Comparison of ENCODE assay signal across 10 cellular contexts in the genomic region with DNA sequence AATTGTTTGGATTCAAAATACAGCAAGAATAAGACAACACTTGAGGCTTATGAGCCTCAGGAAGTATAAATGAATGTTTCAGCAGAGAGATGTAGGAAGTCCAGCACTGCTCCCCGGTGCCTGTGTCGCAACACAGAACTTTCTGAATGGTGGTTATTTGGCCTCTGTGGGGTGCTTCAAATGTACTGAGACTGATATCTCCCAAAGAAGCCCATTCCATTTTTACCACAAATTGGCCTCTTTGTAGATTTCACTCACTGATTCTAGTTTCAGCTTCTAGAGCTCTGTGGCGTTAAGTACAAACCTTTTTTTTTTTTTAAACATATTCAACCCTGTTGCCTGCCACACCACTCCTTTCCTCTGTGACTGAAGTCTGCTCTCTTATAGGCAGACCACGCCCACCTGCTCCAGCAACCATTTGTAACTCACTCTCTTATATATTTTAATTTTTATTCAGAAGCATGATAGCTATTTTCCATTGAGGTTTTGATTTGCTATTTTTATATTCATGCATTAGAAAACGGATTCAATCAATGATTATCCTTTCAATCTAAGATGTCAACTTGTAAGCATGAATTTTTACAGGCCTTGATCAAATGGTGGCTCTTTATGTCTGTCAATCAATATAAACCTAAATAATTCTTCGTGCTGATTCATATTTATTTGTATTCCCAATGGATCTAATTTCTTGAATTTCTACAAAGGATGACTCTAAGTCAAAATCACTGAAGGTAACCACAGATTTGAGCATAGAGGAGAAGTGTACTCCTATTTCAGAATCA.
DNase-seq lines count a peak whose midpoint lies in the region; ATAC-seq, FAIRE-seq and TF ChIP-seq lines count a peak whose summit lies in the region.
"Had no signal": no experiment of that assay in that cellular context is flagged by ENCODE, and none has a peak within 500 bp of the region (broad histone marks: within the 10 kb centered on the region; RNA-seq: fewer than 3 reads in every experiment).

No MANE protein-coding gene starts in this region.

- SMC1A ChIA-PET in GM12878 (lab: Charles Lee; ENCODE audit: uncharacterized antibody, unreplicated experiment): interaction anchor here (0.8 to 9.0 kb wide), 9 partner anchors 9 to 82 kb away, joined by 3 to 98 read pairs (median 5); no protein-coding TSS in a partner anchor

- H4K8ac ChIP-seq in mesendoderm (ENCODE audit: low read depth, low read length): no peak overlapping the region

- TF ChIP-seq EP300 in GM12878 (IDR thresholded peaks at IDR 0.05; ENCODE audit: borderline replicate concordance in 1 of 2, control insufficient read depth in 1 of 2, low read depth in 2 of 2, low read length in 2 of 2): no peak

- no peak for TF ChIP-seq POLR2A in GM12878 (IDR thresholded peaks at IDR 0.05; ENCODE audit: low read depth, low read length)

- no peak for TF ChIP-seq CTCF in GM12878 (IDR thresholded peaks at IDR 0.05 in 2 of 3, conservative IDR thresholded peaks at IDR 0.05 in 1 of 3; ENCODE audit: control insufficient read depth in 2 of 3, extremely low read depth in 1 of 3, insufficient read depth in 1 of 3, low read depth in 3 of 3, low read length in 3 of 3)

- in situ Hi-C loops in GM12878 (cut with MboI): loop anchor here (10.0 kb wide), 3 partner anchors 168 to 1338 kb away; no protein-coding TSS in a partner anchor

- H3K9me3 ChIP-seq in GM12878 (replicated peaks; ENCODE audit: control insufficient read depth, insufficient read depth, low read length): no peaks in the 10 kb centered on the region
- H3K9me3 ChIP-seq: thoracic aorta had no signal

- H3K18ac ChIP-seq in mesendoderm (ENCODE audit: low read length): no peak overlapping the region

- intact Hi-C loops in GM12878 (cut with micrococcal nuclease; ENCODE audit: unreplicated experiment): loop anchor here (1.0 to 10.0 kb wide), 3 partner anchors 268 to 1340 kb away; no protein-coding TSS in a partner anchor

- H3K36me3 ChIP-seq in GM12878 (ENCODE audit: control insufficient read depth in 2 of 2, insufficient read depth in 2 of 2, low read length in 1 of 2): peaks cover 11 to 18% of the 10 kb centered on the region in 2 experiments
- H3K36me3 ChIP-seq in mesendoderm (ENCODE audit: control insufficient read depth, insufficient read depth, low read length): peaks cover 2% of the 10 kb centered on the region

- POLR2A ChIA-PET in GM12878 (lab: Charles Lee): interaction anchor here (1.4 kb wide), 1 partner anchor 9 kb away, joined by 5 read pairs; no protein-coding TSS in a partner anchor

- H4K20me1 ChIP-seq in GM12878 (ENCODE audit: control insufficient read depth, insufficient read depth): no peaks in the 10 kb centered on the region

- no peak overlapping the region for H3K4ac ChIP-seq in mesendoderm (ENCODE audit: low read depth, low read length)

- RAD21 ChIA-PET in GM12878 (lab: Charles Lee; ENCODE audit: unreplicated experiment): interaction anchor here (0.8 to 5.3 kb wide), 5 partner anchors 15 to 87 kb away, joined by 4 to 60 read pairs (median 21); no protein-coding TSS in a partner anchor

- no peak for FAIRE-seq in GM12878 (lab: Jason Lieb, UNC)

- H3K56ac ChIP-seq in mesendoderm (ENCODE audit: low read length): no peak overlapping the region

- H2BK15ac ChIP-seq in mesendoderm (replicated peaks; ENCODE audit: low read depth): no peak overlapping the region

- no peak overlapping the region for H2BK120ac ChIP-seq in mesendoderm (ENCODE audit: low read depth, low read length)

- no peak overlapping the region for H2AFZ ChIP-seq in GM12878 (ENCODE audit: control insufficient read depth, low read depth, low read length)

- peak overlapping the region; percentile 44; the same call in 1 of the 2 replicates for H3K9ac ChIP-seq in GM12878 (ENCODE audit: control insufficient read depth, insufficient read depth, low read length)
- no peak overlapping the region for H3K9ac ChIP-seq in mesendoderm (ENCODE audit: low read length)

- H2BK5ac ChIP-seq in mesendoderm (ENCODE audit: low read length): no peak overlapping the region

- TF ChIP-seq RAD21 in GM12878 (IDR thresholded peaks at IDR 0.05; ENCODE audit: insufficient read depth, low read depth, low read length): 0 out of 2 replicates have a peak, but pooled peaks have one; percentile 0

- H4K5ac ChIP-seq in mesendoderm (ENCODE audit: low read length): no peak overlapping the region

- H3K79me2 ChIP-seq in GM12878 (ENCODE audit: control insufficient read depth, insufficient read depth, low read length): no peaks in the 10 kb centered on the region; the same call in none of the 2 replicates
- no peaks in the 10 kb centered on the region for H3K79me2 ChIP-seq in mesendoderm (ENCODE audit: control insufficient read depth, insufficient read depth, low read length)

- no peaks in the 10 kb centered on the region for H3K79me1 ChIP-seq in mesendoderm (ENCODE audit: low read length)

- no TSS peak for BruUV-seq in GM12878 (replicated peaks; lab: Mats Ljungman, UMichigan)

- no peak overlapping the region for H2AK5ac ChIP-seq in mesendoderm (ENCODE audit: low read length)

- H3K4me1 ChIP-seq in GM12878 (ENCODE audit: control insufficient read depth, insufficient read depth, low read length) (peaks cover 36% of the 10 kb centered on the region), mesendoderm (ENCODE audit: control insufficient read depth, low read depth, low read length) (no peaks in the 10 kb centered on the region)

- ATAC-seq in GM19452 (IDR thresholded peaks at IDR 0.05; ENCODE audit: unreplicated experiment) (peak; percentile 43), HG03354 (IDR thresholded peaks at IDR 0.05; ENCODE audit: poor library complexity, severe bottlenecking, unreplicated experiment) (peak; percentile 55), GM12878 (peak; percentile 72)

- peak overlapping the region; percentile 48; the same call in 1 of the 2 replicates for H3K27ac ChIP-seq in GM12878 (ENCODE audit: control insufficient read depth, insufficient read depth)
- no peak overlapping the region for H3K27ac ChIP-seq in mesendoderm (ENCODE audit: low read depth, low read length)
- H3K27ac ChIP-seq: C4-2B had no signal

- H3K23ac ChIP-seq in mesendoderm (ENCODE audit: low read length): no peak overlapping the region

- peak; percentile 46 for DNase-seq in AG20443 (ENCODE audit: low spot score)
- DNase-seq in GM12878 (ENCODE audit: low read depth, low spot score): no peak
- DNase-seq in NCI-H1930 (lab: John Stamatoyannopoulos, UW): no peak
- DNase-seq in hepatic stellate cell (ENCODE audit: low spot score): no peak
- DNase-seq in mesendoderm: no peak
- DNase-seq in NCI-H2029 (lab: John Stamatoyannopoulos, UW): no peak

- CTCF ChIA-PET in GM12878 (lab: Yijun Ruan, JAX): interaction anchor here (0.8 to 10.8 kb wide), 9 partner anchors 8 to 179 kb away, joined by 3 to 153 read pairs (median 3); no protein-coding TSS in a partner anchor

- no peak overlapping the region for H3K4me3 ChIP-seq in GM12878
- H3K4me3 ChIP-seq in mesendoderm (ENCODE audit: low read length): no peak overlapping the region
- H3K4me3 ChIP-seq: thoracic aorta had no signal

- WGBS in GM12878 (ENCODE audit: insufficient coverage, insufficient replicate concordance, low lambda C conversion rate, missing lambda C conversion rate): 9% methylated on average over 6 of the region's 6 CpGs
- no CpG with 5 or more reads among the region's 6 CpGs for WGBS in mesendoderm (ENCODE audit: extremely low coverage, insufficient coverage, low lambda C conversion rate)

- H3K27me3 ChIP-seq in GM12878 (replicated peaks in 1 of 2; ENCODE audit: control insufficient read depth in 2 of 2, insufficient read depth in 2 of 2, low read length in 1 of 2) (no peaks in the 10 kb centered on the region), mesendoderm (ENCODE audit: insufficient read depth, low read length, poor library complexity) (no peaks in the 10 kb centered on the region)

- H3K4me2 ChIP-seq in GM12878 (ENCODE audit: control insufficient read depth, insufficient read depth): peak overlapping the region; percentile 56
- H3K4me2 ChIP-seq in mesendoderm (ENCODE audit: low read length): no peak overlapping the region

TF ChIP-seq in GM12878, 131 proteins besides CTCF, POLR2A, EP300 and RAD21 (continues in another document):
- TF ChIP-seq RCOR1 (conservative IDR thresholded peaks at IDR 0.05; ENCODE audit: low read depth, low read length) (no peak), BCL11A (IDR thresholded peaks at IDR 0.05; ENCODE audit: low read depth, low read length) (peak; percentile 28; the same call in 1 of the 2 replicates), PAX8 (IDR thresholded peaks at IDR 0.05) (no peak), EED (IDR thresholded peaks at IDR 0.05; ENCODE audit: low read depth) (no peak), NBN (IDR thresholded peaks at IDR 0.05) (no peak), GABPA (IDR thresholded peaks at IDR 0.05; ENCODE audit: low read depth) (no peak)
- TF ChIP-seq, protein P1, sequence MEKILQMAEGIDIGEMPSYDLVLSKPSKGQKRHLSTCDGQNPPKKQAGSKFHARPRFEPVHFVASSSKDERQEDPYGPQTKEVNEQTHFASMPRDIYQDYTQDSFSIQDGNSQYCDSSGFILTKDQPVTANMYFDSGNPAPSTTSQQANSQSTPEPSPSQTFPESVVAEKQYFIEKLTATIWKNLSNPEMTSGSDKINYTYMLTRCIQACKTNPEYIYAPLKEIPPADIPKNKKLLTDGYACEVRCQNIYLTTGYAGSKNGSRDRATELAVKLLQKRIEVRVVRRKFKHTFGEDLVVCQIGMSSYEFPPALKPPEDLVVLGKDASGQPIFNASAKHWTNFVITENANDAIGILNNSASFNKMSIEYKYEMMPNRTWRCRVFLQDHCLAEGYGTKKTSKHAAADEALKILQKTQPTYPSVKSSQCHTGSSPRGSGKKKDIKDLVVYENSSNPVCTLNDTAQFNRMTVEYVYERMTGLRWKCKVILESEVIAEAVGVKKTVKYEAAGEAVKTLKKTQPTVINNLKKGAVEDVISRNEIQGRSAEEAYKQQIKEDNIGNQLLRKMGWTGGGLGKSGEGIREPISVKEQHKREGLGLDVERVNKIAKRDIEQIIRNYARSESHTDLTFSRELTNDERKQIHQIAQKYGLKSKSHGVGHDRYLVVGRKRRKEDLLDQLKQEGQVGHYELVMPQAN (conservative IDR thresholded peaks at IDR 0.05): no peak
